Comparison of ENCODE assay signal across 8 cellular contexts in genomic region chrX:56729152-56729557, GRCh38. TPM values are rescaled to one million over a fixed set of nuclear protein-coding genes. Genes with fewer than 3 reads are reported as not detected.
DNase-seq lines count a peak whose midpoint lies in the region; ATAC-seq lines count a peak whose summit lies in the region.

TSS of gene NBDY (plus strand) at chrX:56729243. CDS start at chrX:56729354, 111 bp downstream.

- H3K79me1 ChIP-seq in trophoblast cell (ENCODE audit: low read length) = peaks cover 2% of the 10 kb centered on the region

- H2BK120ac ChIP-seq in trophoblast cell (ENCODE audit: insufficient read depth, low read length, poor library complexity) = no peak within 1 kb of the TSS

- DNase-seq in DMS114 treated with DMSO at 0.1 percent for 48 hours (lab: John Stamatoyannopoulos, UW; ENCODE audit: unreplicated experiment) (peak; percentile 60), HT1080 (ENCODE audit: low read depth) (peak; percentile 53), SHP77 (lab: John Stamatoyannopoulos, UW) (peak; percentile 44 to 76), amygdala (lab: John Stamatoyannopoulos, UW) (peak in 51 of 56 donors; percentile 1 to 57 (median 24)), left cardiac atrium (peak; percentile 26), trophoblast cell (peak; percentile 7 to 40), cortex of kidney (lab: John Stamatoyannopoulos, UW) (no peak)

- ATAC-seq in GM21360 (IDR thresholded peaks at IDR 0.05; ENCODE audit: unreplicated experiment) (peak; percentile 56), left cardiac atrium (peak; percentile 89 to 97)

- peak within 1 kb of the TSS; percentile 70 for H3K14ac ChIP-seq in trophoblast cell (ENCODE audit: low read length)

- peak within 1 kb of the TSS; percentile 55 for H3K4ac ChIP-seq in trophoblast cell (ENCODE audit: low read depth, low read length)

- peak within 1 kb of the TSS; percentile 93 for H2BK5ac ChIP-seq in trophoblast cell (ENCODE audit: low read depth, low read length, poor library complexity)

- no peaks in the 10 kb centered on the region for H3K4me1 ChIP-seq in trophoblast cell (ENCODE audit: control insufficient read depth in 1 of 2, insufficient read depth in 2 of 2, low read length in 2 of 2)

- H4K12ac ChIP-seq in trophoblast cell (ENCODE audit: low read depth, low read length) = peak within 1 kb of the TSS; percentile 70

- peak within 1 kb of the TSS; percentile 84 for H3K27ac ChIP-seq in trophoblast cell (ENCODE audit: low read depth, low read length)

- peak within 1 kb of the TSS; percentile 87 for H2AFZ ChIP-seq in trophoblast cell (ENCODE audit: insufficient read depth, low read length, poor library complexity)

- intact Hi-C loops in left cardiac atrium (cut with DNase I) = loop anchor here in 1 of 2 donors (5.0 kb wide), 1 partner anchor 1012 kb away; the partner anchor contains the start of gene RRAGB

- peak within 1 kb of the TSS; percentile 76 for H3K4me3 ChIP-seq in trophoblast cell (ENCODE audit: low read depth, low read length)

- H4K91ac ChIP-seq in trophoblast cell (ENCODE audit: low read depth, low read length) = no peak within 1 kb of the TSS

- no peaks in the 10 kb centered on the region for H3K36me3 ChIP-seq in trophoblast cell (ENCODE audit: control insufficient read depth in 1 of 2, insufficient read depth in 2 of 2, low read length in 2 of 2)

- no peaks in the 10 kb centered on the region for H3K79me2 ChIP-seq in trophoblast cell (ENCODE audit: control insufficient read depth, insufficient read depth, low read length, poor library complexity)

- no peaks in the 10 kb centered on the region for H3K9me3 ChIP-seq in trophoblast cell (ENCODE audit: insufficient read depth, low read depth, low read length)

- peak within 1 kb of the TSS; percentile 52 for H3K4me2 ChIP-seq in trophoblast cell (ENCODE audit: low read length)

- no peak within 1 kb of the TSS for H3K23ac ChIP-seq in trophoblast cell (ENCODE audit: low read length)

- H2BK12ac ChIP-seq in trophoblast cell (ENCODE audit: low read length) = no peak within 1 kb of the TSS

- no peaks in the 10 kb centered on the region for H3K27me3 ChIP-seq in trophoblast cell (ENCODE audit: insufficient read depth, low read length)

- H3K9ac ChIP-seq in trophoblast cell (ENCODE audit: low read length) = peak within 1 kb of the TSS; percentile 85

- no peak within 1 kb of the TSS for H2AK5ac ChIP-seq in trophoblast cell (ENCODE audit: low read length)

- H4K8ac ChIP-seq in trophoblast cell (ENCODE audit: low read depth, low read length) = peak within 1 kb of the TSS; percentile 93

- WGBS in trophoblast cell (ENCODE audit: extremely low coverage, insufficient coverage, insufficient read length) = no CpG with 5 or more reads among the region's 22 CpGs

- H3K18ac ChIP-seq in trophoblast cell (ENCODE audit: low read length) = peak within 1 kb of the TSS; percentile 82

RNA-seq across cellular contexts. Expression of gene NBDY, which starts in this region (rescaled TPM):
- total RNA-seq in HT1080 (2014; rRNA removed; shearing (Covaris generic)) = 7.7 and 12.8 TPM in 2 replicates
- polyA plus RNA-seq in HT1080 (2015; cell fraction: cytosol; rRNA removed) = 35.7 and 43.4 TPM in 2 replicates
- polyA plus RNA-seq in HT1080 (2015; cell fraction: nucleus; rRNA removed) = 8.9 and 12.6 TPM in 2 replicates
- 10 to 100 TPM; 27.5 to 32.6 TPM for total RNA-seq in left cardiac atrium
- 85.5 and 86.3 TPM in 2 replicates for polyA plus RNA-seq in trophoblast cell (2013)
